ENCODE assay signal across 8 cellular contexts in the genomic region with DNA sequence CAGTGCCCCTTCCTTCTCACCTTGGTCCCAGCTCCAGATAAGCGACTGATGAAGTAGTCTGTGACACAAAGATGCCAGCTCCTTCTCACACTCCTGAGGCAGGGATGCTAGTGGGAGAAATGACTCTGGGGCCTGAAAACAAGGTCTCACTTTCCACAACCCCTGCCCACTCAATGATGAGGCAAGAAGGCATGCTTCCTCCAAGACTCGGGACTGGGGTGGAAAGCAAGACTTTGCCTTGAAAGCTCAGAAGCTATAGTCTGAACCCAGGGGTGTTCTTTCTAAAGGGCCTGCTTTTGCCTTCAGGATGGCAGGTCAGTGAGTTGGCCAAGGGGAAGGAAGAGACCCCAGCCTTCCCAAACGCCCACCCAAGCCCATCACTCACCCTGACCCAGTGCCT. TPM values are rescaled to one million over a fixed set of nuclear protein-coding genes. Genes with fewer than 3 reads are reported as not detected.
DNase-seq lines count a peak whose midpoint lies in the region; ATAC-seq, FAIRE-seq and TF ChIP-seq lines count a peak whose summit lies in the region.

No MANE protein-coding gene starts in this region.

- H3K79me2 ChIP-seq in astrocyte (ENCODE audit: insufficient read depth, low read length), result peaks cover 37% of the 10 kb centered on the region

- H2AFZ ChIP-seq in astrocyte (ENCODE audit: low read depth, low read length), result peak overlapping the region; percentile 95

- H3K4me1 ChIP-seq in astrocyte (ENCODE audit: insufficient read depth, low read length) (peaks cover 15% of the 10 kb centered on the region), tibial nerve (peaks cover 0 to 43% (median 25%) of the 10 kb centered on the region in 4 donors)

- no peaks in the 10 kb centered on the region for H3K9me3 ChIP-seq in astrocyte (ENCODE audit: insufficient read depth, low read depth, low read length)
- no peaks in the 10 kb centered on the region for H3K9me3 ChIP-seq in tibial nerve

- peak overlapping the region; percentile 97 for H3K4me2 ChIP-seq in astrocyte (ENCODE audit: low read length)

- no peak for TF ChIP-seq POLR2A in lower leg skin (IDR thresholded peaks at IDR 0.05)
- no peak for TF ChIP-seq POLR2A in tibial nerve (IDR thresholded peaks at IDR 0.05)

- no peak for TF ChIP-seq EP300 in tibial nerve (IDR thresholded peaks at IDR 0.05)

- H3K4me3 Mint-ChIP-seq in activated CD8-positive, alpha-beta memory T cell treated with anti-CD3 and anti-CD28 coated beads, Interleukin-2, amount 10 ng/mL, durations not matched to agents 7 days and 5 days, result peak overlapping the region; percentile 97
- peak overlapping the region; percentile 98 for H3K4me3 Mint-ChIP-seq in astrocyte (ENCODE audit: unreplicated experiment)

- H4K20me1 ChIP-seq in astrocyte (ENCODE audit: insufficient read depth, low read length), result peaks cover 13% of the 10 kb centered on the region

- H3K27ac ChIP-seq in astrocyte (ENCODE audit: low read depth, low read length) (no peak overlapping the region), tibial nerve (peak overlapping the region in 2 of 4 donors; percentile 87 to 90)

- no peak for ATAC-seq in activated CD8-positive, alpha-beta memory T cell treated with anti-CD3 and anti-CD28 coated beads, Interleukin-2, amount 10 ng/mL, durations not matched to agents 7 days and 5 days
- no peak for ATAC-seq in GM21619 (IDR thresholded peaks at IDR 0.05; ENCODE audit: unreplicated experiment)
- ATAC-seq in HG02571 (IDR thresholded peaks at IDR 0.05; ENCODE audit: unreplicated experiment), result no peak
- no peak for ATAC-seq in GM21515 (IDR thresholded peaks at IDR 0.05; ENCODE audit: unreplicated experiment)

- H3K36me3 ChIP-seq in astrocyte (ENCODE audit: insufficient read depth, low read length) (peaks cover 3% of the 10 kb centered on the region), tibial nerve (peaks cover 0 to 57% (median 2%) of the 10 kb centered on the region in 3 donors)

- DNase-seq in activated CD8-positive, alpha-beta memory T cell treated with anti-CD3 and anti-CD28 coated beads, Interleukin-2, amount 10 ng/mL, durations not matched to agents 7 days and 5 days, result no peak
- no peak for DNase-seq in activated CD8-positive, alpha-beta memory T cell treated with anti-CD3 and anti-CD28 coated beads for 24 hours
- DNase-seq in astrocyte (ENCODE audit: low read depth), result no peak
- DNase-seq in lower leg skin (ENCODE audit: low spot score in 2 of 2), result no peak
- no peak for DNase-seq in tibial nerve (ENCODE audit: low spot score in 2 of 2)

- H3K9ac ChIP-seq in astrocyte (ENCODE audit: low read length), result peak overlapping the region; percentile 88

- no peak for TF ChIP-seq CTCF in astrocyte (IDR thresholded peaks at IDR 0.05; ENCODE audit: insufficient read depth, low read depth, low read length)
- TF ChIP-seq CTCF in lower leg skin (IDR thresholded peaks at IDR 0.05), result no peak
- TF ChIP-seq CTCF in tibial nerve (IDR thresholded peaks at IDR 0.05), result no peak

- WGBS in lower leg skin, 2 donors, result 46 to 54% methylated on average over 3 of the region's 3 CpGs
- WGBS in tibial nerve, 2 donors, result 37 to 39% methylated on average over 3 of the region's 3 CpGs

- H3K27ac Mint-ChIP-seq in activated CD8-positive, alpha-beta memory T cell treated with anti-CD3 and anti-CD28 coated beads, Interleukin-2, amount 10 ng/mL, durations not matched to agents 7 days and 5 days, result peak overlapping the region; percentile 15
- no peak overlapping the region for H3K27ac Mint-ChIP-seq in astrocyte (ENCODE audit: unreplicated experiment)

- H3K4me3 ChIP-seq in astrocyte (ENCODE audit: insufficient read depth, low read depth, low read length) (peak overlapping the region; percentile 97), lower leg skin (ENCODE audit: low read depth, poor library complexity, severe bottlenecking) (peak overlapping the region; percentile 82), tibial nerve (peak overlapping the region; percentile 72 to 91 (median 86))

- no peaks in the 10 kb centered on the region for H3K27me3 Mint-ChIP-seq in activated CD8-positive, alpha-beta memory T cell treated with anti-CD3 and anti-CD28 coated beads, Interleukin-2, amount 10 ng/mL, durations not matched to agents 7 days and 5 days
- no peaks in the 10 kb centered on the region for H3K27me3 Mint-ChIP-seq in astrocyte (ENCODE audit: low read depth, unreplicated experiment)

- CTCF ChIA-PET in activated CD8-positive, alpha-beta memory T cell treated with anti-CD3 and anti-CD28 coated beads, Interleukin-2, amount 10 ng/mL, durations not matched to agents 7 days and 5 days (lab: Charles Lee), result interaction anchor here (0.9 to 5.2 kb wide), 15 partner anchors 8 to 146 kb away, joined by 3 to 79 read pairs (median 19); a partner anchor contains a TSS

- peaks cover 31% of the 10 kb centered on the region for H3K36me3 Mint-ChIP-seq in activated CD8-positive, alpha-beta memory T cell treated with anti-CD3 and anti-CD28 coated beads, Interleukin-2, amount 10 ng/mL, durations not matched to agents 7 days and 5 days
- H3K36me3 Mint-ChIP-seq in astrocyte (ENCODE audit: low read depth, unreplicated experiment), result peaks cover 6% of the 10 kb centered on the region

- FAIRE-seq in astrocyte (lab: Jason Lieb, UNC), result no peak

- no peaks in the 10 kb centered on the region for H3K27me3 ChIP-seq in astrocyte (ENCODE audit: insufficient read depth, low read length)
- H3K27me3 ChIP-seq in tibial nerve, result no peaks in the 10 kb centered on the region

- intact Hi-C loops in lower leg skin (cut with DNase I; ENCODE audit: low total_unique reads), result loop anchor here (5.0 kb wide), 1 partner anchor 106 kb away; no protein-coding TSS in a partner anchor

- peaks cover 45% of the 10 kb centered on the region for H3K4me1 Mint-ChIP-seq in activated CD8-positive, alpha-beta memory T cell treated with anti-CD3 and anti-CD28 coated beads, Interleukin-2, amount 10 ng/mL, durations not matched to agents 7 days and 5 days
- peaks cover 3% of the 10 kb centered on the region for H3K4me1 Mint-ChIP-seq in astrocyte (ENCODE audit: low read depth, unreplicated experiment)

- H3K9me3 Mint-ChIP-seq in activated CD8-positive, alpha-beta memory T cell treated with anti-CD3 and anti-CD28 coated beads, Interleukin-2, amount 10 ng/mL, durations not matched to agents 7 days and 5 days (ENCODE audit: low read depth), result no peaks in the 10 kb centered on the region
- H3K9me3 Mint-ChIP-seq in astrocyte (ENCODE audit: unreplicated experiment), result no peaks in the 10 kb centered on the region

RNA-seq across cellular contexts. Expression of a gene that starts 1.4 kb away (rescaled TPM):
- total RNA-seq in activated CD8-positive, alpha-beta memory T cell treated with anti-CD3 and anti-CD28 coated beads, Interleukin-2, amount 10 ng/mL, durations not matched to agents 7 days and 5 days, result 10 to 100 TPM; 26.5 to 29.5 TPM
- total RNA-seq in astrocyte (10.6 and 11.2 TPM in 2 replicates), lower leg skin (10 to 100 TPM; 11.7 to 16.1 (median 13.4) TPM), tibial nerve (10 to 100 TPM; 34.7 to 53.1 (median 39.4) TPM)

RNA-seq across cellular contexts. Expression of a gene that starts 1.4 kb away (rescaled TPM):
- total RNA-seq in activated CD8-positive, alpha-beta memory T cell treated with anti-CD3 and anti-CD28 coated beads, Interleukin-2, amount 10 ng/mL, durations not matched to agents 7 days and 5 days, result 10 to 100 TPM; 39.4 to 48.8 TPM
- total RNA-seq in astrocyte, result 12.0 and 14.1 TPM in 2 replicates
- 10 to 100 TPM; 18.4 to 26.1 (median 21.9) TPM for total RNA-seq in lower leg skin
- total RNA-seq in tibial nerve, result 10 to 100 TPM; 14.6 to 43.3 (median 36.4) TPM

RNA-seq across cellular contexts. Expression of a gene that starts 9.0 kb away (rescaled TPM):
- 100 to 1,000 TPM in 1 of 2 experiments, 10 to 100 TPM in 1; 93.9 to 111 TPM for total RNA-seq in activated CD8-positive, alpha-beta memory T cell treated with anti-CD3 and anti-CD28 coated beads, Interleukin-2, amount 10 ng/mL, durations not matched to agents 7 days and 5 days
- total RNA-seq in astrocyte, result 48.0 and 50.6 TPM in 2 replicates
- total RNA-seq in lower leg skin, result 10 to 100 TPM; 24.9 to 70.0 (median 29.5) TPM
- total RNA-seq in tibial nerve, result 10 to 100 TPM; 15.9 to 86.1 (median 34.4) TPM

RNA-seq across cellular contexts. Expression of a gene that starts 16.2 kb away (rescaled TPM):
- total RNA-seq in activated CD8-positive, alpha-beta memory T cell treated with anti-CD3 and anti-CD28 coated beads, Interleukin-2, amount 10 ng/mL, durations not matched to agents 7 days and 5 days, result 10 to 100 TPM; 60.4 to 78.2 TPM
- total RNA-seq in astrocyte (84.4 and 101 TPM in 2 replicates), lower leg skin (10 to 100 TPM; 49.5 to 57.4 (median 52.5) TPM), tibial nerve (10 to 100 TPM; 30.2 to 52.5 (median 39.7) TPM)

RNA-seq across cellular contexts. Expression of a gene that starts 18.0 kb away (rescaled TPM):
- total RNA-seq in activated CD8-positive, alpha-beta memory T cell treated with anti-CD3 and anti-CD28 coated beads, Interleukin-2, amount 10 ng/mL, durations not matched to agents 7 days and 5 days, result 1 to 10 TPM; 1.3 to 2.4 TPM
- total RNA-seq in astrocyte (0.89 and 1.0 TPM in 2 replicates), lower leg skin (1 to 10 TPM in 1 of 4 donors, under 1 TPM in 1, not detected in 2; 0.55 to 1.2 TPM), tibial nerve (1 to 10 TPM in 2 of 4 donors, under 1 TPM in 2; 0.20 to 4.4 (median 1.6) TPM)
